ENCODE assay signal across 1 cellular context in genomic region chr10:33657154-33657900, GRCh38.
TF ChIP-seq lines count a peak whose summit lies in the region.

No MANE protein-coding gene starts in this region.

TF ChIP-seq in A549, 52 proteins besides CTCF, POLR2A, EP300 and RAD21 (continued from another document):
- TF ChIP-seq HES2 (IDR thresholded peaks at IDR 0.05) (no peak), HDAC2 (IDR thresholded peaks at IDR 0.05) (no peak), KDM1A (IDR thresholded peaks at IDR 0.05; ENCODE audit: low read depth) (no peak), KDM5A (IDR thresholded peaks at IDR 0.05) (no peak), NR3C1 (IDR thresholded peaks at IDR 0.05) (no peak)
